In genomic region chrX:94751611-94752010, GRCh38 we compare ENCODE assay signal across 20 cellular contexts.
DNase-seq lines count a peak whose midpoint lies in the region; ATAC-seq and TF ChIP-seq lines count a peak whose summit lies in the region.
"Had no signal": no experiment of that assay in that cellular context is flagged by ENCODE, and none has a peak within 500 bp of the region (broad histone marks: within the 10 kb centered on the region; RNA-seq: fewer than 3 reads in every experiment).

No MANE protein-coding gene starts in this region.

- no peak for TF ChIP-seq POLR2A in lower leg skin (IDR thresholded peaks at IDR 0.05)

- intact Hi-C loops in left lung (cut with DNase I) (no loop called here), lower leg skin (cut with DNase I; ENCODE audit: low total_unique reads) (no loop called here)

- no peaks in the 10 kb centered on the region for H4K20me1 ChIP-seq in OCI-LY3 (ENCODE audit: insufficient read depth, low read length)

- H3K9me3 ChIP-seq in OCI-LY3 (ENCODE audit: insufficient read depth, low read length): no peaks in the 10 kb centered on the region
- H3K9me3 ChIP-seq in left lung: no peaks in the 10 kb centered on the region

- H3K4me2 ChIP-seq in OCI-LY3 (ENCODE audit: low read length): no peak overlapping the region
- H3K4me2 ChIP-seq: PC-9 had no signal

- H3K27ac ChIP-seq in OCI-LY3 (ENCODE audit: low read length): no peak overlapping the region
- H3K27ac ChIP-seq in left lung: no peak overlapping the region
- H3K27ac ChIP-seq: heart left ventricle, PC-9, WERI-Rb-1 had no signal

- TF ChIP-seq CTCF in OCI-LY3 (IDR thresholded peaks at IDR 0.05; ENCODE audit: low read depth, low read length) (peak; percentile 55), left lung (IDR thresholded peaks at IDR 0.05) (no peak), lower leg skin (IDR thresholded peaks at IDR 0.05) (no peak)

- H3K27me3 ChIP-seq in H7 (ENCODE audit: control insufficient read depth, insufficient read depth, low read length) (no peaks in the 10 kb centered on the region), OCI-LY3 (ENCODE audit: low read depth, low read length) (no peaks in the 10 kb centered on the region), left lung (no peaks in the 10 kb centered on the region)
- H3K27me3 ChIP-seq: heart left ventricle had no signal

- no peak overlapping the region for H2AFZ ChIP-seq in OCI-LY3 (ENCODE audit: low read depth, low read length)
- H2AFZ ChIP-seq: PC-9 had no signal

- ATAC-seq in left lung: peak; percentile 45
- ATAC-seq: heart left ventricle, right cardiac atrium had no signal

- no peak overlapping the region for H3K9ac ChIP-seq in OCI-LY3 (ENCODE audit: low read length)

- H3K79me2 ChIP-seq in OCI-LY3 (ENCODE audit: low read length): no peaks in the 10 kb centered on the region

- DNase-seq in ELF-1 (ENCODE audit: low read depth, low spot score) (peak; percentile 15), H7 (peak; percentile 3), left lung (no peak), lower leg skin (ENCODE audit: low spot score in 2 of 2) (no peak), kidney glomerular epithelial cell (lab: John Stamatoyannopoulos, UW) (no peak), islet precursor cell (no peak)
- DNase-seq: activated CD4-positive, alpha-beta T cell treated with anti-CD3 and anti-CD28 coated beads, Interleukin-2, amount 50 U/mL, for 48 hours; activated T-cell treated with anti-CD3 and anti-CD28 coated beads for 4 hours; COR-L47; dermis blood vessel endothelial cell; GOT3; heart left ventricle; mammary epithelial cell; NCI-H1436; NCI-H69; PC-9; right cardiac atrium; stimulated activated CD8-positive, alpha-beta memory T cell treated with anti-CD3 and anti-CD28 coated beads, Interleukin-4, amount 100 ng/mL, for 48 hours; WERI-Rb-1 had no signal

- H3K4me1 ChIP-seq in OCI-LY3 (ENCODE audit: low read length) (no peaks in the 10 kb centered on the region), left lung (no peaks in the 10 kb centered on the region)
- H3K4me1 ChIP-seq: heart left ventricle had no signal

- H3K36me3 ChIP-seq in H7 (replicated peaks; ENCODE audit: control insufficient read depth, insufficient read depth, low read length) (no peaks in the 10 kb centered on the region), OCI-LY3 (replicated peaks; ENCODE audit: low read depth, low read length) (no peaks in the 10 kb centered on the region), left lung (no peaks in the 10 kb centered on the region)
- H3K36me3 ChIP-seq: heart left ventricle, WERI-Rb-1 had no signal

- H3K4me3 ChIP-seq in H7 (ENCODE audit: insufficient read depth, low read depth, low read length) (no peak overlapping the region), OCI-LY3 (ENCODE audit: low read length) (no peak overlapping the region), left lung (no peak overlapping the region), lower leg skin (ENCODE audit: low read depth, poor library complexity, severe bottlenecking) (no peak overlapping the region)
- H3K4me3 ChIP-seq: heart left ventricle, PC-9 had no signal

Comparison
In these comparisons a context has a peak if more than half of its experiments do, and no peak if none do; other contexts are left out.
1. DNase-seq: peak in ELF-1 (single experiment) and H7 (single experiment); none in left lung (0 of 2), lower leg skin (0 of 2), kidney glomerular epithelial cell (single experiment) and islet precursor cell (single experiment).